20 cellular contexts compared by ENCODE assay signal in genomic region chr4:138736362-138736761, GRCh38.
A peak's percentile ranks its signal among the peaks of the same experiment; 100 is the strongest.
DNase-seq lines count a peak whose midpoint lies in the region.
"Had no signal": no experiment of that assay in that cellular context is flagged by ENCODE, and none has a peak within 500 bp of the region (broad histone marks: within the 10 kb centered on the region; RNA-seq: fewer than 3 reads in every experiment).

No MANE protein-coding gene starts in this region.

- H3K36me3 Mint-ChIP-seq in T-helper 2 cell treated with Interferon-gamma antibody and Interleukin-4, amounts not matched to agents 5 μg/mL and 100 μg/mL, for 36 hours (ENCODE audit: low read depth): no peaks in the 10 kb centered on the region
- H3K36me3 Mint-ChIP-seq: activated naive CD8-positive, alpha-beta T cell treated with anti-CD3 and anti-CD28 coated beads, Interleukin-2, amount 10 ng/mL, durations not matched to agents 7 days and 5 days had no signal

- no peak overlapping the region for H3K4me3 Mint-ChIP-seq in T-helper 2 cell treated with Interferon-gamma antibody and Interleukin-4, amounts not matched to agents 5 μg/mL and 100 μg/mL, for 36 hours
- H3K4me3 Mint-ChIP-seq: activated CD4-positive, alpha-beta T cell treated with anti-CD3 and anti-CD28 coated beads, Interleukin-2, amount 10 ng/mL, durations not matched to agents 7 days and 5 days; activated naive CD8-positive, alpha-beta T cell treated with anti-CD3 and anti-CD28 coated beads, Interleukin-2, amount 10 ng/mL, durations not matched to agents 7 days and 5 days had no signal

- no peak overlapping the region for H3K27ac Mint-ChIP-seq in T-helper 2 cell treated with Interferon-gamma antibody and Interleukin-4, amounts not matched to agents 5 μg/mL and 100 μg/mL, for 36 hours
- H3K27ac Mint-ChIP-seq: activated CD4-positive, alpha-beta T cell treated with anti-CD3 and anti-CD28 coated beads, Interleukin-2, amount 10 ng/mL, durations not matched to agents 7 days and 5 days; activated naive CD8-positive, alpha-beta T cell treated with anti-CD3 and anti-CD28 coated beads, Interleukin-2, amount 10 ng/mL, durations not matched to agents 7 days and 5 days had no signal

- H3K4me1 Mint-ChIP-seq in T-helper 2 cell treated with Interferon-gamma antibody and Interleukin-4, amounts not matched to agents 5 μg/mL and 100 μg/mL, for 36 hours (ENCODE audit: low read depth): no peaks in the 10 kb centered on the region
- H3K4me1 Mint-ChIP-seq: activated CD4-positive, alpha-beta T cell treated with anti-CD3 and anti-CD28 coated beads, Interleukin-2, amount 10 ng/mL, durations not matched to agents 7 days and 5 days; activated naive CD8-positive, alpha-beta T cell treated with anti-CD3 and anti-CD28 coated beads, Interleukin-2, amount 10 ng/mL, durations not matched to agents 7 days and 5 days had no signal

- H3K27me3 Mint-ChIP-seq in T-helper 2 cell treated with Interferon-gamma antibody and Interleukin-4, amounts not matched to agents 5 μg/mL and 100 μg/mL, for 36 hours (ENCODE audit: low read depth): no peaks in the 10 kb centered on the region
- H3K27me3 Mint-ChIP-seq: activated CD4-positive, alpha-beta T cell treated with anti-CD3 and anti-CD28 coated beads, Interleukin-2, amount 10 ng/mL, durations not matched to agents 7 days and 5 days had no signal

- DNase-seq in COLO829 (ENCODE audit: low spot score) (peak; percentile 35), RPMI7951 (ENCODE audit: low read depth) (peak; percentile 2), dermis blood vessel endothelial cell (peak; percentile 59), kidney tubule cell (ENCODE audit: low spot score) (peak; percentile 51), T-helper 1 cell (no peak)
- no peak for DNase-seq in T-helper 2 cell treated with Interferon-gamma antibody and Interleukin-4, amounts not matched to agents 5 μg/mL and 100 μg/mL, for 36 hours (ENCODE audit: low spot score)
- no peak for DNase-seq in activated effector memory CD4-positive, alpha-beta T cell treated with anti-CD3 and anti-CD28 coated beads, Interleukin-2, amount 50 U/mL, for 16 hours
- DNase-seq in stimulated activated CD4-positive, alpha-beta T cell treated with anti-CD3 and anti-CD28 coated beads, Interleukin-4, amount 100 ng/mL, for 1 hour: no peak
- DNase-seq: activated CD4-positive, alpha-beta T cell treated with anti-CD3 and anti-CD28 coated beads, Interleukin-2, amount 10 ng/mL, durations not matched to agents 7 days and 5 days; activated naive CD8-positive, alpha-beta T cell treated with anti-CD3 and anti-CD28 coated beads, Interleukin-2, amount 10 ng/mL, durations not matched to agents 7 days and 5 days; AML-193; cortex of kidney; DMS153; gastrocnemius medialis; midbrain; MV-4-11; NCI-H2107; NCI-H82; nucleus accumbens; stimulated activated naive CD4-positive, alpha-beta T cell treated with Interleukin-2 at 50 U/mL for 16 hours had no signal

- H3K9me3 Mint-ChIP-seq in T-helper 2 cell treated with Interferon-gamma antibody and Interleukin-4, amounts not matched to agents 5 μg/mL and 100 μg/mL, for 36 hours: no peaks in the 10 kb centered on the region
- H3K9me3 Mint-ChIP-seq: activated CD4-positive, alpha-beta T cell treated with anti-CD3 and anti-CD28 coated beads, Interleukin-2, amount 10 ng/mL, durations not matched to agents 7 days and 5 days had no signal

Comparison
In these comparisons a context has a peak if more than half of its experiments do, and no peak if none do; other contexts are left out.
1. DNase-seq: peak in COLO829 (single experiment), RPMI7951 (single experiment), dermis blood vessel endothelial cell (single experiment) and kidney tubule cell (single experiment); none in T-helper 2 cell treated with Interferon-gamma antibody and Interleukin-4, amounts not matched to agents 5 μg/mL and 100 μg/mL, for 36 hours (single experiment), activated effector memory CD4-positive, alpha-beta T cell treated with anti-CD3 and anti-CD28 coated beads, Interleukin-2, amount 50 U/mL, for 16 hours (single experiment), T-helper 1 cell (0 of 5) and stimulated activated CD4-positive, alpha-beta T cell treated with anti-CD3 and anti-CD28 coated beads, Interleukin-4, amount 100 ng/mL, for 1 hour (single experiment).